ENCODE assay signal across 12 cellular contexts in the genomic region with DNA sequence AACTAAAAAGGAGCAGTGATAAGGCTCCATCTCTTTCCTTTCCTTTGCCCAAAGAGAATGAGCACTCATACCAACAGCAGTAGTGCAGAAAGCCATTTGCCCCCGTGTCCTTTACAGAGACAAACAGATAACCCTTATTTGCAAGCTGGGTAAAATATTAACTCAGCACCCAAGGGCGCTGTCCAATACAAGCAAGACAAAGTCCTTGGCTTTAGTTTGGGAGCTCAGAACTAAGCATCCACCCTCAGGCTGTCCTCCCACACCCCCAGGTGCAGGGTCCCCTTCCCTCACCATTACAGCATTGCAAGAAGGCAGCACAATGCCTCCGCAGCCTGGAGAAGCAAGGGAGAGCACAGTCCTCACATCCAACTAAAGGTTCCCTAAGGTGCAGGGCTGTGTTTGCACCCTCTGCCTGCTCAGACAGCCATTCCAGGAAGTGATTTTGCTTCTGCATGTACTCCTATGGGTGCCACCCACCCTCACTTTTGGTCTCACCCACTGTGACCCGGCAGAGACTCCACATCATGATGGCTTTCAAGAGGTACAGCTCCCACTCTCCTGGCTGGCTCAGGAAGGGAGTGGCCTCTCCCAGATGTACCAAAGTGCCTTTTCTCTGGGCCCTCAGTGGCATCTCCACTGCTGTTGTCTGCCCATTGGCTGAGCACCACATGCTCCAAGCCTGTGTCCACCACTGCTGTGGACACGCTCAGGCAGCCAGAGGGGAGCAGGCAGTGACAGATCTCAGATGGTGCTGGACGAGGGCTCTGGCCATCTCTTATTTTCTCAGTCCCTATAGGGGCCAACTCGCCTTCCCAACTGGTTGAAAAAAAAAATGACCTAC. TPM values are rescaled to one million over a fixed set of nuclear protein-coding genes. Genes with fewer than 3 reads are reported as not detected.
DNase-seq lines count a peak whose midpoint lies in the region; ATAC-seq and TF ChIP-seq lines count a peak whose summit lies in the region.
"Had no signal": no experiment of that assay in that cellular context is flagged by ENCODE, and none has a peak within 500 bp of the region (broad histone marks: within the 10 kb centered on the region; RNA-seq: fewer than 3 reads in every experiment).

No MANE protein-coding gene starts in this region.

- H3K27me3 ChIP-seq in esophagus squamous epithelium: peaks cover 0 to 33% (median 0%) of the 10 kb centered on the region in 4 donors

- H3K27ac Mint-ChIP-seq in IgD-negative memory B cell: peak overlapping the region; percentile 50 to 97 (median 93)
- H3K27ac Mint-ChIP-seq in stimulated activated memory B cell treated with anti-CD40 and anti-IgM and Interleukin-4, amounts not matched to agents 10 μg/mL and 1 μg/mL and 100 μg/mL, for 72 hours: peak overlapping the region; percentile 16
- H3K27ac Mint-ChIP-seq in activated CD4-positive, alpha-beta T cell treated with anti-CD3 and anti-CD28 coated beads for 36 hours: no peak overlapping the region
- H3K27ac Mint-ChIP-seq: activated naive CD4-positive, alpha-beta T cell treated with anti-CD3 and anti-CD28 coated beads for 36 hours had no signal

- TF ChIP-seq CTCF in esophagus squamous epithelium (IDR thresholded peaks at IDR 0.05): no peak

- POLR2A ChIA-PET in activated CD4-positive, alpha-beta T cell treated with anti-CD3 and anti-CD28 coated beads for 36 hours (lab: Charles Lee): no interaction called here

- intact Hi-C loops in activated CD4-positive, alpha-beta T cell treated with anti-CD3 and anti-CD28 coated beads for 36 hours (cut with DNase I, micrococcal nuclease): no loop called here
- intact Hi-C loops in esophagus squamous epithelium (cut with DNase I): no loop called here

- WGBS in esophagus squamous epithelium, 2 donors: 76 to 89% methylated on average over 5 to 6 of the region's 7 CpGs

- H3K27ac ChIP-seq in esophagus squamous epithelium: no peak overlapping the region
- H3K27ac ChIP-seq: coronary artery had no signal

- CTCF ChIA-PET in activated CD4-positive, alpha-beta T cell treated with anti-CD3 and anti-CD28 coated beads for 36 hours (lab: Charles Lee): interaction anchor here (0.6 to 1.1 kb wide), 2 partner anchors 180 to 232 kb away, joined by 3 to 4 read pairs; no protein-coding TSS in a partner anchor

- no peaks in the 10 kb centered on the region for H3K36me3 ChIP-seq in esophagus squamous epithelium

- H3K9me3 ChIP-seq in esophagus squamous epithelium: no peaks in the 10 kb centered on the region

- H3K4me1 ChIP-seq in esophagus squamous epithelium: peaks cover 0 to 15% (median 6%) of the 10 kb centered on the region in 3 donors

- H3K4me3 ChIP-seq in esophagus squamous epithelium: no peak overlapping the region
- H3K4me3 ChIP-seq: coronary artery had no signal

- peaks cover 61 to 74% (median 71%) of the 10 kb centered on the region in 3 donors for H3K4me1 Mint-ChIP-seq in IgD-negative memory B cell
- peaks cover 92% of the 10 kb centered on the region for H3K4me1 Mint-ChIP-seq in stimulated activated memory B cell treated with anti-CD40 and anti-IgM and Interleukin-4, amounts not matched to agents 10 μg/mL and 1 μg/mL and 100 μg/mL, for 72 hours
- peaks cover 18% of the 10 kb centered on the region for H3K4me1 Mint-ChIP-seq in activated CD4-positive, alpha-beta T cell treated with anti-CD3 and anti-CD28 coated beads for 36 hours

- no peak for TF ChIP-seq POLR2A in esophagus squamous epithelium (IDR thresholded peaks at IDR 0.05)

- H3K27me3 Mint-ChIP-seq in IgD-negative memory B cell: peaks cover 6% of the 10 kb centered on the region
- H3K27me3 Mint-ChIP-seq in stimulated activated memory B cell treated with anti-CD40 and anti-IgM and Interleukin-4, amounts not matched to agents 10 μg/mL and 1 μg/mL and 100 μg/mL, for 72 hours: no peaks in the 10 kb centered on the region
- H3K27me3 Mint-ChIP-seq in activated CD4-positive, alpha-beta T cell treated with anti-CD3 and anti-CD28 coated beads for 36 hours: peaks cover 16% of the 10 kb centered on the region

- H3K9me3 Mint-ChIP-seq in IgD-negative memory B cell: peaks cover 0 to 1% (median 0%) of the 10 kb centered on the region in 3 donors
- no peaks in the 10 kb centered on the region for H3K9me3 Mint-ChIP-seq in stimulated activated memory B cell treated with anti-CD40 and anti-IgM and Interleukin-4, amounts not matched to agents 10 μg/mL and 1 μg/mL and 100 μg/mL, for 72 hours
- H3K9me3 Mint-ChIP-seq in activated CD4-positive, alpha-beta T cell treated with anti-CD3 and anti-CD28 coated beads for 36 hours (ENCODE audit: low read depth): no peaks in the 10 kb centered on the region
- H3K9me3 Mint-ChIP-seq: activated naive CD4-positive, alpha-beta T cell treated with anti-CD3 and anti-CD28 coated beads for 36 hours had no signal

- no peak for DNase-seq in activated CD4-positive, alpha-beta T cell treated with anti-CD3 and anti-CD28 coated beads for 36 hours
- DNase-seq in NCI-H2029 treated with DMSO at 0.1 percent for 48 hours (lab: John Stamatoyannopoulos, UW) (no peak), DMS 273 (lab: John Stamatoyannopoulos, UW; ENCODE audit: unreplicated experiment) (no peak), esophagus squamous epithelium (lab: John Stamatoyannopoulos, UW) (no peak)
- DNase-seq: activated CD4-positive, alpha-beta T cell treated with anti-CD3 and anti-CD28 coated beads for 1 hour; activated naive CD4-positive, alpha-beta T cell treated with anti-CD3 and anti-CD28 coated beads for 36 hours; mesendoderm had no signal

- H3K36me3 Mint-ChIP-seq in IgD-negative memory B cell: no peaks in the 10 kb centered on the region
- no peaks in the 10 kb centered on the region for H3K36me3 Mint-ChIP-seq in stimulated activated memory B cell treated with anti-CD40 and anti-IgM and Interleukin-4, amounts not matched to agents 10 μg/mL and 1 μg/mL and 100 μg/mL, for 72 hours
- no peaks in the 10 kb centered on the region for H3K36me3 Mint-ChIP-seq in activated CD4-positive, alpha-beta T cell treated with anti-CD3 and anti-CD28 coated beads for 36 hours (ENCODE audit: low read depth)

- H3K4me3 Mint-ChIP-seq in IgD-negative memory B cell: peak overlapping the region; percentile 38 to 94 (median 65)
- no peak overlapping the region for H3K4me3 Mint-ChIP-seq in stimulated activated memory B cell treated with anti-CD40 and anti-IgM and Interleukin-4, amounts not matched to agents 10 μg/mL and 1 μg/mL and 100 μg/mL, for 72 hours
- no peak overlapping the region for H3K4me3 Mint-ChIP-seq in activated CD4-positive, alpha-beta T cell treated with anti-CD3 and anti-CD28 coated beads for 36 hours
- H3K4me3 Mint-ChIP-seq: activated naive CD4-positive, alpha-beta T cell treated with anti-CD3 and anti-CD28 coated beads for 36 hours had no signal

- ATAC-seq in GM19035 (IDR thresholded peaks at IDR 0.05; ENCODE audit: unreplicated experiment): peak; percentile 6
- peak; percentile 23 for ATAC-seq in HG02759 (IDR thresholded peaks at IDR 0.05; ENCODE audit: unreplicated experiment)
- no peak for ATAC-seq in stimulated activated memory B cell treated with anti-CD40 and anti-IgM and Interleukin-4, amounts not matched to agents 10 μg/mL and 1 μg/mL and 100 μg/mL, for 72 hours
- ATAC-seq in activated CD4-positive, alpha-beta T cell treated with anti-CD3 and anti-CD28 coated beads for 36 hours: no peak

RNA-seq across cellular contexts. Expression of a gene that starts 34.1 kb away (rescaled TPM):
- 8.5 TPM for polyA plus RNA-seq in IgD-negative memory B cell
- under 1 TPM; 0.40 to 0.50 TPM for total RNA-seq in activated CD4-positive, alpha-beta T cell treated with anti-CD3 and anti-CD28 coated beads for 36 hours
- total RNA-seq in esophagus squamous epithelium: 10 to 100 TPM; 38.6 to 92.1 (median 75.4) TPM

Comparison
In these comparisons a context has a peak if more than half of its experiments do, and no peak if none do; other contexts are left out.
1. ATAC-seq: peak in GM19035 (single experiment) and HG02759 (single experiment); none in stimulated activated memory B cell treated with anti-CD40 and anti-IgM and Interleukin-4, amounts not matched to agents 10 μg/mL and 1 μg/mL and 100 μg/mL, for 72 hours (single experiment) and activated CD4-positive, alpha-beta T cell treated with anti-CD3 and anti-CD28 coated beads for 36 hours (single experiment).
2. H3K4me3 Mint-ChIP-seq: peak in IgD-negative memory B cell (4 of 4); none in stimulated activated memory B cell treated with anti-CD40 and anti-IgM and Interleukin-4, amounts not matched to agents 10 μg/mL and 1 μg/mL and 100 μg/mL, for 72 hours (single experiment) and activated CD4-positive, alpha-beta T cell treated with anti-CD3 and anti-CD28 coated beads for 36 hours (single experiment).
3. RNA of a gene that starts 34.1 kb away (total RNA-seq): 38.6 to 92.1 TPM in esophagus squamous epithelium; 0.40 to 0.50 TPM in activated CD4-positive, alpha-beta T cell treated with anti-CD3 and anti-CD28 coated beads for 36 hours; every median in the first group is over 10 times any median in the second.